Comparison of ENCODE assay signal across 1 cellular context in genomic region chr18:59123588-59124369, GRCh38.
TF ChIP-seq lines count a peak whose summit lies in the region.

No MANE protein-coding gene starts in this region.

TF ChIP-seq in H1, 55 proteins besides CTCF, POLR2A, EP300 and RAD21 (continued from another document):
- TF ChIP-seq SP4 (IDR thresholded peaks at IDR 0.05; ENCODE audit: low read length), result no peak
- TF ChIP-seq ATF3 (IDR thresholded peaks at IDR 0.05; ENCODE audit: insufficient read depth, low read depth, low read length), result no peak
- TF ChIP-seq BACH1 (IDR thresholded peaks at IDR 0.05; ENCODE audit: low read length), result no peak
- no peak for TF ChIP-seq E2F6 (IDR thresholded peaks at IDR 0.05)
- TF ChIP-seq CBX5 (IDR thresholded peaks at IDR 0.05; ENCODE audit: low read depth, low read length), result no peak
- TF ChIP-seq RFX5 (IDR thresholded peaks at IDR 0.05; ENCODE audit: borderline replicate concordance, low read depth, low read length), result no peak
- TF ChIP-seq POLR2AphosphoS5 (IDR thresholded peaks at IDR 0.05; ENCODE audit: low read depth, low read length), result no peak
